In genomic region chr5:180202939-180203573, GRCh38 we compare ENCODE assay signal across 1 cellular context.
A peak's percentile ranks its signal among the peaks of the same experiment; 100 is the strongest.
TF ChIP-seq lines count a peak whose summit lies in the region.

No MANE protein-coding gene starts in this region.

TF ChIP-seq in HEK293, 187 proteins besides CTCF, POLR2A, EP300 and RAD21 (continued from another document):
- TF ChIP-seq ZNF433 (tag by site-specific recombination; IDR thresholded peaks at IDR 0.05; ENCODE audit: low read depth) (no peak), OVOL3 (tag by site-specific recombination; IDR thresholded peaks at IDR 0.05) (0 out of 2 replicates have a peak, but pooled peaks have one; percentile 23), ZNF366 (tag by site-specific recombination; conservative IDR thresholded peaks at IDR 0.05) (peak; percentile 46; the same call in 1 of the 2 replicates), PRDM10 (tag by site-specific recombination; IDR thresholded peaks at IDR 0.05) (peak; percentile 87), KLF8 (tag by site-specific recombination; IDR thresholded peaks at IDR 0.05) (peak; percentile 76)
- TF ChIP-seq, protein P1, sequence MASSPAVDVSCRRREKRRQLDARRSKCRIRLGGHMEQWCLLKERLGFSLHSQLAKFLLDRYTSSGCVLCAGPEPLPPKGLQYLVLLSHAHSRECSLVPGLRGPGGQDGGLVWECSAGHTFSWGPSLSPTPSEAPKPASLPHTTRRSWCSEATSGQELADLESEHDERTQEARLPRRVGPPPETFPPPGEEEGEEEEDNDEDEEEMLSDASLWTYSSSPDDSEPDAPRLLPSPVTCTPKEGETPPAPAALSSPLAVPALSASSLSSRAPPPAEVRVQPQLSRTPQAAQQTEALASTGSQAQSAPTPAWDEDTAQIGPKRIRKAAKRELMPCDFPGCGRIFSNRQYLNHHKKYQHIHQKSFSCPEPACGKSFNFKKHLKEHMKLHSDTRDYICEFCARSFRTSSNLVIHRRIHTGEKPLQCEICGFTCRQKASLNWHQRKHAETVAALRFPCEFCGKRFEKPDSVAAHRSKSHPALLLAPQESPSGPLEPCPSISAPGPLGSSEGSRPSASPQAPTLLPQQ (tag by site-specific recombination; IDR thresholded peaks at IDR 0.05) = peak; percentile 33; the same call in 1 of the 2 replicates
